8 cellular contexts compared by ENCODE assay signal in genomic region chr2:178414266-178415247, GRCh38. TPM values are rescaled to one million over a fixed set of nuclear protein-coding genes. Genes with fewer than 3 reads are reported as not detected.
DNase-seq lines count a peak whose midpoint lies in the region; ATAC-seq, FAIRE-seq and TF ChIP-seq lines count a peak whose summit lies in the region.

No MANE protein-coding gene starts in this region.

- TF ChIP-seq CTCF in gastroesophageal sphincter (IDR thresholded peaks at IDR 0.05) = peak; percentile 78 to 97 (median 84)
- peak; percentile 61 for TF ChIP-seq CTCF in neutrophil (IDR thresholded peaks at IDR 0.05)

- no peaks in the 10 kb centered on the region for H3K27me3 ChIP-seq in gastroesophageal sphincter
- H3K27me3 ChIP-seq in neutrophil = no peaks in the 10 kb centered on the region

- TF ChIP-seq POLR2A in H54 (IDR thresholded peaks at IDR 0.05; ENCODE audit: low read depth, low read length) (peak; percentile 44), gastroesophageal sphincter (IDR thresholded peaks at IDR 0.05) (no peak)

- no peak for TF ChIP-seq EP300 in gastroesophageal sphincter (IDR thresholded peaks at IDR 0.05)

- WGBS in gastroesophageal sphincter (ENCODE audit: low coverage in 1 of 2), 2 donors = 19% methylated on average over 15 to 19 of the region's 21 CpGs

- DNase-seq in GDM1 (lab: John Stamatoyannopoulos, UW) (peak; percentile 87), H54 (ENCODE audit: insufficient read length, low spot score) (peak; percentile 68), LoVo (ENCODE audit: low spot score) (peak; percentile 92), SHP77 treated with DMSO at 0.1 percent for 48 hours (lab: John Stamatoyannopoulos, UW) (peak; percentile 68), superior temporal gyrus (ENCODE audit: extremely low spot score) (peak; percentile 89)
- peak; percentile 78 for DNase-seq in activated naive CD4-positive, alpha-beta T cell treated with Interleukin-2 at 50 U/mL for 16 hours

- H3K36me3 ChIP-seq in gastroesophageal sphincter (no peaks in the 10 kb centered on the region), neutrophil (no peaks in the 10 kb centered on the region)

- H3K4me3 ChIP-seq in gastroesophageal sphincter (peak overlapping the region; percentile 46 to 60), neutrophil (ENCODE audit: low read depth in 1 of 2, low read length in 1 of 2) (peak overlapping the region; percentile 59 to 65)

- H3K4me1 ChIP-seq in gastroesophageal sphincter (peaks cover 0 to 24% (median 0%) of the 10 kb centered on the region in 3 donors), neutrophil (ENCODE audit: control insufficient read depth in 1 of 2, insufficient read depth in 1 of 2, low read depth in 1 of 2, low read length in 1 of 2) (peaks cover 17 to 19% of the 10 kb centered on the region in 2 experiments)

- peak; percentile 99 for FAIRE-seq in H54 (lab: Jason Lieb, UNC)

- peak; percentile 91 for ATAC-seq in gastroesophageal sphincter

- H3K9me3 ChIP-seq in gastroesophageal sphincter (no peaks in the 10 kb centered on the region), neutrophil (no peaks in the 10 kb centered on the region)

- H3K27ac ChIP-seq in gastroesophageal sphincter (peak overlapping the region; percentile 80 to 93 (median 92)), neutrophil (peak overlapping the region; percentile 78)

RNA-seq across cellular contexts. Expression of gene PRKRA, which starts 36.4 kb away (rescaled TPM):
- total RNA-seq in gastroesophageal sphincter = 10 to 100 TPM; 72.2 to 89.9 (median 82.4) TPM

RNA-seq across cellular contexts. Expression of gene PJVK, which starts 36.6 kb away (rescaled TPM):
- 1 to 10 TPM; 2.9 to 4.7 (median 3.9) TPM for total RNA-seq in gastroesophageal sphincter

Comparison
In these comparisons a context has a peak if more than half of its experiments do, and no peak if none do; other contexts are left out.
1. Peak in every context shown above with its lines: DNase-seq, ATAC-seq, H3K4me3 ChIP-seq and H3K27ac ChIP-seq.